31 cellular contexts compared by ENCODE assay signal in the genomic region with DNA sequence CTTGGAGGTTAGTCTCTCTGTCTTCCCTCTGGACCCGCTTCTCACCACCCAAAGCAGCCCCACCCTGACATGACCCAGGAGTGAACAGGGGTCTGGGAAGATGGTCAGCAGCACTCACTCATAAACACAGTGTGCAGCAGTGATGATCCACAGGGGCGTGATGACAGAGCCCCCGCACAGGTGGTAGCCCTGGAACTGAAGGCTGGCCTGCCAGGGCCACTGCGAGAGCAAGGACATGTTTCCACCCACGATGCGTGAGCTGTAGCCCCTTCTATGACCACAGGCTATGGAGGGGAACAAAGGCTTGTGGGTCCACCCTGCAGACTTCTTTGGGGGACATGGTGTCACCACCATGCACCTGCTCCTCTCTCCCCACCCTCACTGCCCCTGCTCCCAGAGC. TPM values are rescaled to one million over a fixed set of nuclear protein-coding genes. Genes with fewer than 3 reads are reported as not detected.
"Had no signal": no experiment of that assay in that cellular context is flagged by ENCODE, and none has a peak within 500 bp of the region (broad histone marks: within the 10 kb centered on the region; RNA-seq: fewer than 3 reads in every experiment).

No MANE protein-coding gene starts in this region.

- DNase-seq: activated B cell treated with CpG ODN at 0.5 μM for 24 hours; activated CD4-positive, alpha-beta T cell treated with anti-CD3 and anti-CD28 coated beads for 1 hour; activated CD4-positive, alpha-beta T cell treated with anti-CD3 and anti-CD28 coated beads, Interleukin-2, amount 10 ng/mL, durations not matched to agents 24 days and 14 days; activated CD4-positive, alpha-beta T cell treated with anti-CD3 and anti-CD28 coated beads, Interleukin-2, amount 50 U/mL, for 48 hours; activated naive CD4-positive, alpha-beta T cell; activated T-cell treated with anti-CD3 and anti-CD28 coated beads for 4 hours; activated T-cell treated with anti-CD3 and anti-CD28 coated beads, Interleukin-2, amount 50 U/mL, for 48 hours; amygdala; MV-4-11; NCI-H1092 treated with DMSO at 0.1 percent for 48 hours; NCI-H1417 treated with DMSO at 0.1 percent for 48 hours; NCI-H1694; NCI-H2029; NCI-H2107; NCI-H2171 treated with DMSO at 0.1 percent for 48 hours; NCI-H226; NCI-H526 treated with DMSO at 0.1 percent for 48 hours; NCI-H82; SHP77 had no signal

- H3K27ac ChIP-seq: KMS-11, SJSA1 had no signal

- H3K27me3 ChIP-seq: SJSA1 had no signal

- H3K4me2 ChIP-seq: KMS-11 had no signal

- FAIRE-seq: astrocyte, TTC549 had no signal

- H3K36me3 ChIP-seq: SJSA1 had no signal

- H3K9me3 Mint-ChIP-seq: activated naive CD4-positive, alpha-beta T cell treated with anti-CD3 and anti-CD28 coated beads, Interleukin-2, amount 50 U/mL, for 24 hours had no signal

- H3K4me1 ChIP-seq: SJSA1 had no signal

- H3K4me3 Mint-ChIP-seq: activated B cell treated with CpG ODN at 0.5 μM for 24 hours; activated CD4-positive, alpha-beta T cell treated with anti-CD3 and anti-CD28 coated beads, Interleukin-2, amount 10 ng/mL, durations not matched to agents 24 days and 14 days; activated naive CD4-positive, alpha-beta T cell treated with anti-CD3 and anti-CD28 coated beads, Interleukin-2, amount 50 U/mL, for 24 hours; brain; T-helper 1 cell treated with Interleukin-12 subunit alpha and Interleukin-12 subunit beta and Interleukin-4 antibody, amounts not matched to agents 30 μg/mL and 1 μg/mL, for 36 hours had no signal

- H3K36me3 Mint-ChIP-seq: brain had no signal

- H3K27me3 Mint-ChIP-seq: activated B cell treated with CpG ODN at 0.5 μM for 24 hours; activated CD4-positive, alpha-beta T cell treated with anti-CD3 and anti-CD28 coated beads, Interleukin-2, amount 10 ng/mL, durations not matched to agents 24 days and 14 days; activated naive CD4-positive, alpha-beta T cell treated with anti-CD3 and anti-CD28 coated beads, Interleukin-2, amount 50 U/mL, for 24 hours had no signal

- H3K27ac Mint-ChIP-seq: activated B cell treated with CpG ODN at 0.5 μM for 24 hours; activated CD4-positive, alpha-beta T cell treated with anti-CD3 and anti-CD28 coated beads, Interleukin-2, amount 10 ng/mL, durations not matched to agents 24 days and 14 days; brain; T-helper 1 cell treated with Interleukin-12 subunit alpha and Interleukin-12 subunit beta and Interleukin-4 antibody, amounts not matched to agents 30 μg/mL and 1 μg/mL, for 36 hours had no signal

- H3K4me3 ChIP-seq: SJSA1 had no signal

- H3K9ac ChIP-seq: KMS-11 had no signal

RNA-seq across cellular contexts. Expression of a gene that starts 12.9 kb away (rescaled TPM):
- total RNA-seq: activated B cell treated with CpG ODN at 0.5 μM for 24 hours, astrocyte, OCI-LY7, RPMI7951 had no signal

RNA-seq across cellular contexts. Expression of a gene that starts 16.6 kb away (rescaled TPM):
- total RNA-seq: activated B cell treated with CpG ODN at 0.5 μM for 24 hours; activated CD4-positive, alpha-beta T cell treated with anti-CD3 and anti-CD28 coated beads, Interleukin-2, amount 10 ng/mL, durations not matched to agents 24 days and 14 days; activated CD8-positive, alpha-beta memory T cell treated with anti-CD3 and anti-CD28 coated beads for 36 hours; astrocyte; MCF 10A; NCI-H460; OCI-LY7; RPMI7951; SJSA1 had no signal

RNA-seq across cellular contexts. Expression of a gene that starts 20.8 kb away (rescaled TPM):
- total RNA-seq: activated B cell treated with CpG ODN at 0.5 μM for 24 hours, astrocyte, MCF 10A, NCI-H460, OCI-LY7, RPMI7951, SJSA1 had no signal

RNA-seq across cellular contexts. Expression of a gene that starts 32.1 kb away (rescaled TPM):
- total RNA-seq: activated B cell treated with CpG ODN at 0.5 μM for 24 hours; activated CD4-positive, alpha-beta T cell treated with anti-CD3 and anti-CD28 coated beads, Interleukin-2, amount 10 ng/mL, durations not matched to agents 24 days and 14 days; activated CD8-positive, alpha-beta memory T cell treated with anti-CD3 and anti-CD28 coated beads for 36 hours; astrocyte; MCF 10A; NCI-H460; OCI-LY7; RPMI7951; SJSA1 had no signal
